Comparison of ENCODE assay signal across 13 cellular contexts in the genomic region with DNA sequence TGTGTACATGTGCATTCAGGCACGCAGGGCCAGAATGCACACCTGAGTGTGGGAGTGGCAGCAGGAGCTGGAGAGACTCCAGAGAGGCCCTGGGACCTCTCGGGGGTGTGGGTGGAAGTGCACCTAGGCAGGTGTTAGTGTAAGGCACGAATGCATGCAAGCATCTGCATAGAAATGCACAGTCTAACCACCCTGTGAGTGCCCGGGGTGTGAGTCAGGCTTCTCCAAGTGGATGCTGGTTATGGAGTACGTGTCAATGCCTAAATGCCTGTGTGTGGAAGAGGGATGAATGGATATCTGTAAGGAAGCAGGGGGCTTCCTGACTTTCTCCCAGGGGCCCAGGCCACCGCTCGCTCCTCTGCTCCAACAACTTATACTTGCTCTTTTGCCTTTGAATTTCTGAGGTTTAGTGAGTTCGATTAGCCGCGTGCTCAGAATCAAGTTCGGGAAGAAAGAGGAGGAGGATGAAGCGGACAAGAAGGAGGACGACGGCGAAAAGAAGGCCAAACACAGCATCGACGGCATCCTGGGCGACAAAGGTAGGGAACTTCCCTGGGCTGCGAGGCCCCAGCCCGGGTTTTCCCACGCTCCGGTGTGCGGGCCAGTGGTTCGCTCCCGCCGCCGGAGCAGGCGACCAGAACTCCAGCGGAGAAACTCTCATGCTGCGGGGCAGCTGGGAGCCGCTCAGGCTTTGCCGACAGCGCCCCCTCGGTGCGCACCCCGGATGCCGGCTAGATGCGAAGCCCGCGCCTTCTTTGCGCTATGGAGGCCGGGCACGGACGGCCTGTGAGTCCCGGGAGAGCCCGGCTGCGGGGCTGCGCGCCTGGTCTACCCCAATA. TPM values are rescaled to one million over a fixed set of nuclear protein-coding genes. Genes with fewer than 3 reads are reported as not detected.
DNase-seq lines count a peak whose midpoint lies in the region; TF ChIP-seq lines count a peak whose summit lies in the region.
"Had no signal": no experiment of that assay in that cellular context is flagged by ENCODE, and none has a peak within 500 bp of the region (broad histone marks: within the 10 kb centered on the region; RNA-seq: fewer than 3 reads in every experiment).

No MANE protein-coding gene starts in this region.

- no peak for TF ChIP-seq RAD21 in neural cell (conservative IDR thresholded peaks at IDR 0.05)

- H3F3A ChIP-seq in neural cell (ENCODE audit: insufficient read depth, low read length, poor library complexity, severe bottlenecking) = no peaks in the 10 kb centered on the region

- H3K36me3 Mint-ChIP-seq in HFFc6 (ENCODE audit: low read depth) = no peaks in the 10 kb centered on the region
- H3K36me3 Mint-ChIP-seq in brain = peaks cover 13% of the 10 kb centered on the region

- H4K20me1 ChIP-seq in neural cell (ENCODE audit: insufficient read depth) = no peaks in the 10 kb centered on the region

- H3K27ac Mint-ChIP-seq in HFFc6 = no peak overlapping the region
- H3K27ac Mint-ChIP-seq in brain = peak overlapping the region in 3 of 5 experiments; percentile 34 to 85 (median 67)

- no peak for TF ChIP-seq EP300 in neural cell (conservative IDR thresholded peaks at IDR 0.05; ENCODE audit: poor library complexity, severe bottlenecking)

- H3K27ac ChIP-seq in neural cell (ENCODE audit: low read length) = no peak overlapping the region
- H3K27ac ChIP-seq: dorsolateral prefrontal cortex, neutrophil, SK-N-MC had no signal

- TF ChIP-seq CTCF in HFFc6 (IDR thresholded peaks at IDR 0.05) (no peak), brain (conservative IDR thresholded peaks at IDR 0.05) (peak in 1 of 2 experiments; percentile 39), neural cell (IDR thresholded peaks at IDR 0.05; ENCODE audit: poor library complexity, severe bottlenecking) (peak; percentile 31)

- H3K4me3 ChIP-seq in neural cell (ENCODE audit: low read length) = no peak overlapping the region
- H3K4me3 ChIP-seq: dorsolateral prefrontal cortex, SK-N-MC had no signal

- H3K4me1 Mint-ChIP-seq in HFFc6 (ENCODE audit: low read depth) (no peaks in the 10 kb centered on the region), brain (peaks cover 85% of the 10 kb centered on the region)

- no peaks in the 10 kb centered on the region for H3K36me3 ChIP-seq in neural cell (ENCODE audit: insufficient read depth, low read length)
- H3K36me3 ChIP-seq: neutrophil had no signal

- no peak overlapping the region for H2AFZ ChIP-seq in neural cell (ENCODE audit: low read depth, low read length)

- H3K9me3 Mint-ChIP-seq in HFFc6 (no peaks in the 10 kb centered on the region; the same call in 1 of the 2 replicates), brain (no peaks in the 10 kb centered on the region)

- no peak overlapping the region for H3K4me3 Mint-ChIP-seq in HFFc6
- H3K4me3 Mint-ChIP-seq in brain = peak overlapping the region in 3 of 5 experiments; percentile 22 to 77 (median 69)

- no peaks in the 10 kb centered on the region for H3K9me2 ChIP-seq in neural cell (ENCODE audit: insufficient read depth, low read length)

- peak; percentile 32 for DNase-seq in DMS79 treated with DMSO at 0.1 percent for 48 hours (lab: John Stamatoyannopoulos, UW)
- no peak for DNase-seq in DMS79 (lab: John Stamatoyannopoulos, UW)
- peak; percentile 3 for DNase-seq in HFFc6
- no peak for DNase-seq in MV-4-11 (lab: John Stamatoyannopoulos, UW)
- no peak for DNase-seq in H4 (ENCODE audit: low spot score)
- no peak for DNase-seq in stimulated activated CD8-positive, alpha-beta memory T cell treated with anti-CD3 and anti-CD28 coated beads, Interleukin-4, amount 100 ng/mL, for 48 hours
- DNase-seq: dorsolateral prefrontal cortex; kidney glomerular epithelial cell; stimulated activated CD4-positive, alpha-beta T cell treated with anti-CD3 and anti-CD28 coated beads, Interleukin-12 subunit alpha, Interleukin-12 subunit beta, amount 100 ng/mL, for 4 hours had no signal

- no peaks in the 10 kb centered on the region for H3K9me3 ChIP-seq in neural cell (ENCODE audit: low read length)
- H3K9me3 ChIP-seq: neutrophil had no signal

- H3K4me2 ChIP-seq in neural cell (ENCODE audit: low read length) = no peak overlapping the region

- H3K27me3 Mint-ChIP-seq in HFFc6 (ENCODE audit: insufficient read depth) (peaks cover 85% of the 10 kb centered on the region), brain (peaks cover 100% of the 10 kb centered on the region)

- peaks cover 100% of the 10 kb centered on the region for H3K27me3 ChIP-seq in neural cell (ENCODE audit: insufficient read depth, low read depth, low read length)

- H3K9ac ChIP-seq in neural cell (ENCODE audit: low read length) = no peak overlapping the region

- H3K79me2 ChIP-seq in neural cell (replicated peaks; ENCODE audit: insufficient read depth, low read length) = no peaks in the 10 kb centered on the region

TF ChIP-seq in neural cell, 6 proteins besides CTCF, POLR2A, EP300 and RAD21:
- no peak for TF ChIP-seq TAF1 (IDR thresholded peaks at IDR 0.05; ENCODE audit: low read depth)
- TF ChIP-seq, protein P1, sequence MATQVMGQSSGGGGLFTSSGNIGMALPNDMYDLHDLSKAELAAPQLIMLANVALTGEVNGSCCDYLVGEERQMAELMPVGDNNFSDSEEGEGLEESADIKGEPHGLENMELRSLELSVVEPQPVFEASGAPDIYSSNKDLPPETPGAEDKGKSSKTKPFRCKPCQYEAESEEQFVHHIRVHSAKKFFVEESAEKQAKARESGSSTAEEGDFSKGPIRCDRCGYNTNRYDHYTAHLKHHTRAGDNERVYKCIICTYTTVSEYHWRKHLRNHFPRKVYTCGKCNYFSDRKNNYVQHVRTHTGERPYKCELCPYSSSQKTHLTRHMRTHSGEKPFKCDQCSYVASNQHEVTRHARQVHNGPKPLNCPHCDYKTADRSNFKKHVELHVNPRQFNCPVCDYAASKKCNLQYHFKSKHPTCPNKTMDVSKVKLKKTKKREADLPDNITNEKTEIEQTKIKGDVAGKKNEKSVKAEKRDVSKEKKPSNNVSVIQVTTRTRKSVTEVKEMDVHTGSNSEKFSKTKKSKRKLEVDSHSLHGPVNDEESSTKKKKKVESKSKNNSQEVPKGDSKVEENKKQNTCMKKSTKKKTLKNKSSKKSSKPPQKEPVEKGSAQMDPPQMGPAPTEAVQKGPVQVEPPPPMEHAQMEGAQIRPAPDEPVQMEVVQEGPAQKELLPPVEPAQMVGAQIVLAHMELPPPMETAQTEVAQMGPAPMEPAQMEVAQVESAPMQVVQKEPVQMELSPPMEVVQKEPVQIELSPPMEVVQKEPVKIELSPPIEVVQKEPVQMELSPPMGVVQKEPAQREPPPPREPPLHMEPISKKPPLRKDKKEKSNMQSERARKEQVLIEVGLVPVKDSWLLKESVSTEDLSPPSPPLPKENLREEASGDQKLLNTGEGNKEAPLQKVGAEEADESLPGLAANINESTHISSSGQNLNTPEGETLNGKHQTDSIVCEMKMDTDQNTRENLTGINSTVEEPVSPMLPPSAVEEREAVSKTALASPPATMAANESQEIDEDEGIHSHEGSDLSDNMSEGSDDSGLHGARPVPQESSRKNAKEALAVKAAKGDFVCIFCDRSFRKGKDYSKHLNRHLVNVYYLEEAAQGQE (IDR thresholded peaks at IDR 0.05; ENCODE audit: borderline replicate concordance) = no peak
- no peak for TF ChIP-seq SMC3 (conservative IDR thresholded peaks at IDR 0.05; ENCODE audit: poor library complexity)
- TF ChIP-seq MXI1 (conservative IDR thresholded peaks at IDR 0.05; ENCODE audit: poor library complexity, severe bottlenecking) = no peak
- peak; percentile 90 for TF ChIP-seq EZH2 (IDR thresholded peaks at IDR 0.05; ENCODE audit: borderline replicate concordance, insufficient read depth, low read length, poor library complexity, severe bottlenecking)
TF ChIP-seq in neural cell: peak in this region for 1.

RNA-seq across cellular contexts. Expression of gene PAX7, which starts 5.4 kb away (rescaled TPM):
- not detected for total RNA-seq in HFFc6 (2021; fragmentation: NEBNext Ultra II Directional; extraction: Animal tissue kit (Norgen Biotek cat#: 25700))
- polyA plus RNA-seq in brain (ENCODE audit: insufficient read depth, low read depth, low replicate concordance) = 0.34 TPM
- not detected in 2 replicates for polyA plus RNA-seq in neural cell
- not detected in 2 replicates for polyA minus RNA-seq in neural cell
- 2.1 and 2.3 TPM in 2 replicates for total RNA-seq in H4 (2014; rRNA removed; shearing (Covaris generic))

Comparison
In these comparisons a context has a peak if more than half of its experiments do, and no peak if none do; other contexts are left out.
1. DNase-seq: peak in DMS79 treated with DMSO at 0.1 percent for 48 hours (single experiment) and HFFc6 (single experiment); none in DMS79 (single experiment), MV-4-11 (single experiment), H4 (single experiment) and stimulated activated CD8-positive, alpha-beta memory T cell treated with anti-CD3 and anti-CD28 coated beads, Interleukin-4, amount 100 ng/mL, for 48 hours (single experiment).